Comparison of ENCODE assay signal across 9 cellular contexts in genomic region chr15:99435138-99435695, GRCh38.
A peak's percentile ranks its signal among the peaks of the same experiment; 100 is the strongest.
DNase-seq lines count a peak whose midpoint lies in the region; ATAC-seq and TF ChIP-seq lines count a peak whose summit lies in the region.
"Had no signal": no experiment of that assay in that cellular context is flagged by ENCODE, and none has a peak within 500 bp of the region (broad histone marks: within the 10 kb centered on the region; RNA-seq: fewer than 3 reads in every experiment).

No MANE protein-coding gene starts in this region.

- H3K36me3 Mint-ChIP-seq in type B pancreatic cell = no peaks in the 10 kb centered on the region

- no peak for ATAC-seq in GM18511 (IDR thresholded peaks at IDR 0.05; ENCODE audit: unreplicated experiment)
- no peak for ATAC-seq in HG02610 (IDR thresholded peaks at IDR 0.05; ENCODE audit: unreplicated experiment)

- TF ChIP-seq CTCF in RWPE1 (conservative IDR thresholded peaks at IDR 0.05; ENCODE audit: low read depth) (no peak), type B pancreatic cell (conservative IDR thresholded peaks at IDR 0.05) (no peak)

- peak overlapping the region; percentile 86 for H3K27ac Mint-ChIP-seq in type B pancreatic cell

- H3K27me3 Mint-ChIP-seq in type B pancreatic cell = no peaks in the 10 kb centered on the region

- POLR2A ChIA-PET in RWPE1 (lab: Yijun Ruan, JAX; ENCODE audit: low non-redundant PET) = no interaction called here

- peak overlapping the region; percentile 55 for H3K4me3 Mint-ChIP-seq in type B pancreatic cell

- CTCF ChIA-PET in RWPE1 (lab: Yijun Ruan, JAX) = interaction anchor here (0.6 to 1.4 kb wide), 2 partner anchors 10 to 143 kb away, joined by 3 read pairs; no protein-coding TSS in a partner anchor

- no peaks in the 10 kb centered on the region for H3K9me3 Mint-ChIP-seq in type B pancreatic cell

- H3K27ac ChIP-seq in RWPE1 = peak overlapping the region; percentile 97
- H3K27ac ChIP-seq: neutrophil had no signal

- peaks cover 19% of the 10 kb centered on the region for H3K4me1 Mint-ChIP-seq in type B pancreatic cell (ENCODE audit: unreplicated experiment)

- peak; percentile 57 for DNase-seq in activated effector memory CD4-positive, alpha-beta T cell treated with anti-CD3 and anti-CD28 coated beads, Interleukin-2, amount 50 U/mL, for 16 hours
- DNase-seq in activated effector memory CD4-positive, alpha-beta T cell treated with Interleukin-2 at 50 U/mL for 16 hours = no peak
- DNase-seq in RWPE1 (ENCODE audit: low spot score) (peak; percentile 49), left kidney (ENCODE audit: low read depth, low spot score) (peak; percentile 44), type B pancreatic cell (ENCODE audit: extremely low spot score, unreplicated experiment) (peak; percentile 67), midbrain (lab: John Stamatoyannopoulos, UW) (no peak)

Comparison
In these comparisons a context has a peak if more than half of its experiments do, and no peak if none do; other contexts are left out.
1. DNase-seq: peak in activated effector memory CD4-positive, alpha-beta T cell treated with anti-CD3 and anti-CD28 coated beads, Interleukin-2, amount 50 U/mL, for 16 hours (single experiment), RWPE1 (single experiment), left kidney (single experiment) and type B pancreatic cell (single experiment); none in activated effector memory CD4-positive, alpha-beta T cell treated with Interleukin-2 at 50 U/mL for 16 hours (single experiment) and midbrain (single experiment).